In the genomic region with DNA sequence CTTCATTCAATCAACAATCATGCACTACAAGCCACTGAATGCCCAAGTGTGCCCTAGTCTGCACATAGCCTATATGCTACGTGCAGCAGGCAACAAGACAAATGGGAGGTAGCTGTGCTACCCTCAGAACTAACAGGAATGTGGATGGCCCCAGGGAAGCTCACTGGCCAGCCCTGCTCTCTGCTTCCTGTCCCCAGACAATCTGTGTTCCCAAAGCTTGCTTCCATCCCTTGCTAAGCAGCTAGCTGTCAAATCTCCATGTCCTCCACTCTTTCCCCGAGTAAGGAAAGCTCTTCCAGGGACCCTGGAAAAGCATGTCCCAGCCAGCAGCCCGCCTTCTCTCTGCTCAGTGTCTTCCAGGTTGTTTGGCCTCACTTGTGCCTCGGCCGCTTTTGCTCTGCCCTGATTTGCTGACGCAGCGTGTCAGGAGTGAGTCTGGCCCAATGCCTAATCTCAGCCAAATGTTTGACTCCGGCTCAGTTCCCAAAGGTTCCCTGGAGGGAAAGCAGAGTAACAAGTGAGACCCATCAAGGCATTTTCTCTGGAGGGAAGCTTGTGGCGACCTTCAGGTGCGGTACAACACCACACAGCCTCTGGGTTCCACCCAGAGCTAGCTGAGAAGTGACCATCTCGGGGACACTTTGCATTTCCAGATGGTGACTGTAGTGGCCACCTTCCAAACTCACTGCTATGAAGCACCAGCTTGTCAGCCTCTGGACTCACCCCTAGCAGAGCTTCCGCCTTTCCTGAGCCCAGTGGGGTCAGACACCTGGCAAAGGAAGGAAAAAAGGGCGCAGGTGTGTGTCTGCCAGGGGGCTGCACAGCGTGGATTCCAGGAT, we compare ENCODE assay signal across 16 cellular contexts.
DNase-seq lines count a peak whose midpoint lies in the region; ATAC-seq, FAIRE-seq and TF ChIP-seq lines count a peak whose summit lies in the region.
"Had no signal": no experiment of that assay in that cellular context is flagged by ENCODE, and none has a peak within 500 bp of the region (broad histone marks: within the 10 kb centered on the region; RNA-seq: fewer than 3 reads in every experiment).

No MANE protein-coding gene starts in this region.

- H3K9me3 ChIP-seq in HEK293 (ENCODE audit: control insufficient read depth, insufficient read depth, low read depth, low read length) (no peaks in the 10 kb centered on the region), HepG2 (ENCODE audit: low read length) (no peaks in the 10 kb centered on the region), stomach (no peaks in the 10 kb centered on the region)
- H3K9me3 ChIP-seq: MG63, SJSA1 had no signal

- no TSS peak for BruUV-seq in HepG2 (replicated peaks; lab: Mats Ljungman, UMichigan)

- no peak for FAIRE-seq in HepG2 (lab: Jason Lieb, UNC)

- H2AFZ ChIP-seq in HepG2 (ENCODE audit: low read length) = peak overlapping the region; percentile 95

- POLR2A ChIA-PET in HEK293 (lab: Yijun Ruan, JAX) (interaction anchor here (1.0 kb wide), 1 partner anchor 10 kb away, joined by 3 read pairs; no protein-coding TSS in a partner anchor), HepG2 (lab: Yijun Ruan, JAX) (interaction anchor here (1.6 kb wide), 1 partner anchor 14 kb away, joined by 5 read pairs; no protein-coding TSS in a partner anchor)

- in situ Hi-C loops in HepG2 (cut with HindIII; ENCODE audit: extremely low pct_ligation_motif_present, low pct_unique_long_range_greater_than_20kb) = no loop called here

- CTCF ChIA-PET in HEK293 (lab: Yijun Ruan, JAX) (interaction anchor here (0.6 to 1.1 kb wide), 2 partner anchors 14 to 21 kb away, joined by 3 read pairs; no protein-coding TSS in a partner anchor), HepG2 (lab: Yijun Ruan, JAX; ENCODE audit: low intra/inter-chr PET ratio, low total read pairs) (no interaction called here)

- H3K4me2 ChIP-seq in HepG2 (ENCODE audit: low read depth, low read length) = peak overlapping the region; percentile 77

- no peak for TF ChIP-seq EP300 in HepG2 (IDR thresholded peaks at IDR 0.05; ENCODE audit: low read depth in 2 of 2, low read length in 2 of 2)
- no peak for TF ChIP-seq EP300 in HepG2 (CRISPR knock-in tag; IDR thresholded peaks at IDR 0.05; ENCODE audit: borderline replicate concordance)
- TF ChIP-seq EP300 in stomach (IDR thresholded peaks at IDR 0.05) = no peak

- peak overlapping the region; percentile 26; the same call in 1 of the 2 replicates for H3K9ac ChIP-seq in HepG2 (ENCODE audit: insufficient read depth, low read depth, low read length)

- no peak for TF ChIP-seq RAD21 in HepG2 (CRISPR knock-in tag; IDR thresholded peaks at IDR 0.05)

- no peaks in the 10 kb centered on the region for H3K79me2 ChIP-seq in HepG2 (ENCODE audit: insufficient read depth, low read length)

- H3K27ac ChIP-seq in HEK293 (ENCODE audit: extremely low read depth, low read depth, low read length) (no peak overlapping the region), HepG2 (ENCODE audit: extremely low read length, insufficient read depth, low read length) (no peak overlapping the region), stomach (peak overlapping the region in 3 of 5 donors; percentile 20 to 78 (median 21))
- H3K27ac ChIP-seq: SJSA1 had no signal

- 20% methylated on average over 10 of the region's 14 CpGs for WGBS in HepG2 (ENCODE audit: low lambda C conversion rate)
- 32 to 56% (median 41%) methylated on average over 8 to 14 of the region's 14 CpGs for WGBS in stomach, 5 donors

- TF ChIP-seq CTCF in HEK293 (tag by site-specific recombination; IDR thresholded peaks at IDR 0.05) (no peak), HepG2 (CRISPR knock-in tag; IDR thresholded peaks at IDR 0.05) (no peak), stomach (IDR thresholded peaks at IDR 0.05) (no peak)

- no peak for TF ChIP-seq POLR2A in HepG2 (IDR thresholded peaks at IDR 0.05; ENCODE audit: insufficient read depth in 1 of 2, low read depth in 2 of 2, low read length in 2 of 2)
- TF ChIP-seq POLR2A in stomach (IDR thresholded peaks at IDR 0.05) = no peak
- TF ChIP-seq POLR2A in GM18505 (IDR thresholded peaks at IDR 0.05; ENCODE audit: borderline replicate concordance, extremely low read depth, insufficient read depth, insufficient read length) = no peak

- DNase-seq in cerebellar cortex (ENCODE audit: low spot score) (peak; percentile 50), HepG2 (ENCODE audit: low spot score) (no peak), stomach (peak; percentile 63), epidermal melanocyte (ENCODE audit: insufficient read length, low spot score) (no peak)
- DNase-seq: activated CD4-positive, alpha-beta T cell treated with anti-CD3 and anti-CD28 coated beads for 48 hours; activated naive CD4-positive, alpha-beta T cell treated with anti-CD3 and anti-CD28 coated beads for 36 hours; DND-41; MG63; natural killer cell; NCI-H526 had no signal

- H3K4me3 ChIP-seq in HEK293 (ENCODE audit: low read depth, low read length) = no peak overlapping the region
- H3K4me3 ChIP-seq in HepG2 (replicated peaks in 1 of 3; ENCODE audit: insufficient read depth in 1 of 3, low read depth in 2 of 3, low read length in 3 of 3) = peak overlapping the region in 2 of 3 experiments; percentile 24 to 40; a peak in 3 of 6 replicates
- H3K4me3 ChIP-seq in stomach = no peak overlapping the region
- H3K4me3 ChIP-seq: dorsolateral prefrontal cortex, MG63, SJSA1 had no signal

- H3K36me3 ChIP-seq in HEK293 (ENCODE audit: control insufficient read depth in 2 of 2, insufficient read depth in 1 of 2, low read length in 2 of 2) = no peaks in the 10 kb centered on the region
- H3K36me3 ChIP-seq in HepG2 (replicated peaks in 1 of 2; ENCODE audit: control insufficient read depth in 1 of 2, insufficient read depth in 2 of 2, low read length in 2 of 2) = no peaks in the 10 kb centered on the region
- no peaks in the 10 kb centered on the region for H3K36me3 ChIP-seq in stomach
- H3K36me3 ChIP-seq: MG63, SJSA1 had no signal

- H3K4me1 ChIP-seq in HEK293 (ENCODE audit: control insufficient read depth, insufficient read depth, low read length) (no peaks in the 10 kb centered on the region), HepG2 (ENCODE audit: insufficient read depth, low read length) (peaks cover 51% of the 10 kb centered on the region), stomach (peaks cover 9 to 19% (median 13%) of the 10 kb centered on the region in 4 donors)

- ATAC-seq in HepG2 (peak; percentile 56), GM21576 (IDR thresholded peaks at IDR 0.05; ENCODE audit: unreplicated experiment) (no peak), HG03565 (IDR thresholded peaks at IDR 0.05; ENCODE audit: unreplicated experiment) (no peak), GM18505 (IDR thresholded peaks at IDR 0.05; ENCODE audit: unreplicated experiment) (no peak)

- no peaks in the 10 kb centered on the region for H4K20me1 ChIP-seq in HepG2 (ENCODE audit: insufficient read depth, low read length)

- H3K27me3 ChIP-seq in HepG2 (ENCODE audit: control insufficient read depth in 1 of 2, insufficient read depth in 2 of 2, low read length in 2 of 2) (0 out of 5 replicates have a peak, but pooled peaks cover 0 to 6% of the 10 kb centered on the region in 2 experiments), stomach (no peaks in the 10 kb centered on the region)
- H3K27me3 ChIP-seq: MG63, SJSA1 had no signal

- intact Hi-C loops in HepG2 (cut with micrococcal nuclease; ENCODE audit: unreplicated experiment) (no loop called here), stomach (cut with DNase I; ENCODE audit: low total_unique reads) (no loop called here)

TF ChIP-seq in HEK293, 187 proteins besides CTCF, POLR2A, EP300 and RAD21 (continues in another document):
- TF ChIP-seq ZBTB17 (tag by site-specific recombination; IDR thresholded peaks at IDR 0.05) = peak; percentile 31; the same call in 1 of the 2 replicates
- TF ChIP-seq ZNF560 (tag by site-specific recombination; IDR thresholded peaks at IDR 0.05; ENCODE audit: borderline replicate concordance) = no peak
- no peak for TF ChIP-seq ZNF529 (tag by site-specific recombination; IDR thresholded peaks at IDR 0.05; ENCODE audit: insufficient replicate concordance)
- TF ChIP-seq ZBTB48 (tag by site-specific recombination; IDR thresholded peaks at IDR 0.05) = no peak
- TF ChIP-seq, protein P1, sequence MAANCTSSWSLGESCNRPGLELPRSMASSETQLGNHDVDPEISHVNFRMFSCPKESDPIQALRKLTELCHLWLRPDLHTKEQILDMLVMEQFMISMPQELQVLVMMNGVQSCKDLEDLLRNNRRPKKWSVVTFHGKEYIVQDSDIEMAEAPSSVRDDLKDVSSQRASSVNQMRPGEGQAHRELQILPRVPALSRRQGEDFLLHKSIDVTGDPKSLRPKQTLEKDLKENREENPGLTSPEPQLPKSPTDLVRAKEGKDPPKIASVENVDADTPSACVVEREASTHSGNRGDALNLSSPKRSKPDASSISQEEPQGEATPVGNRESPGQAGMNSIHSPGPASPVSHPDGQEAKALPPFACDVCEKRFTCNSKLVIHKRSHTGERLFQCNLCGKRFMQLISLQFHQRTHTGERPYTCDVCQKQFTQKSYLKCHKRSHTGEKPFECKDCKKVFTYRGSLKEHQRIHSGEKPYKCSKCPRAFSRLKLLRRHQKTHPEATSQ (tag by site-specific recombination; IDR thresholded peaks at IDR 0.05) = no peak
- TF ChIP-seq ZNF211 (tag by site-specific recombination; IDR thresholded peaks at IDR 0.05; ENCODE audit: low read depth) = no peak
- no peak for TF ChIP-seq ZNF785 (tag by site-specific recombination; IDR thresholded peaks at IDR 0.05)
- no peak for TF ChIP-seq ZNF544 (tag by site-specific recombination; IDR thresholded peaks at IDR 0.05)

TF ChIP-seq in HepG2, 621 proteins besides CTCF, POLR2A, EP300 and RAD21 (continues in another document):
- no peak for TF ChIP-seq ZNF598 (CRISPR knock-in tag; IDR thresholded peaks at IDR 0.05; ENCODE audit: borderline replicate concordance)
- peak; percentile 85 for TF ChIP-seq MAFF (IDR thresholded peaks at IDR 0.05; ENCODE audit: low read depth, low read length)
- TF ChIP-seq MAFK (conservative IDR thresholded peaks at IDR 0.05 in 1 of 2, IDR thresholded peaks at IDR 0.05 in 1 of 2; ENCODE audit: low read length in 2 of 2) = peak; percentile 84 to 91
- 0 out of 2 replicates have a peak, but pooled peaks have one; percentile 56 for TF ChIP-seq ZNF3 (CRISPR knock-in tag; IDR thresholded peaks at IDR 0.05)

Comparison
In these comparisons a context has a peak if more than half of its experiments do, and no peak if none do; other contexts are left out.
1. H3K27ac ChIP-seq: peak in stomach (3 of 5); none in HEK293 (single experiment) and HepG2 (single experiment).
2. H3K4me3 ChIP-seq: peak in HepG2 (2 of 3); none in HEK293 (single experiment) and stomach (0 of 4).
3. DNase-seq: peak in cerebellar cortex (single experiment) and stomach (single experiment); none in HepG2 (single experiment) and epidermal melanocyte (single experiment).
4. Of the 63 proteins assayed by ChIP-seq in both HepG2 and HEK293: peak only in HepG2: none; only in HEK293: ZBTB20; in both: none; in neither: 62.